Comparison of ENCODE assay signal across 1 cellular context in the genomic region with DNA sequence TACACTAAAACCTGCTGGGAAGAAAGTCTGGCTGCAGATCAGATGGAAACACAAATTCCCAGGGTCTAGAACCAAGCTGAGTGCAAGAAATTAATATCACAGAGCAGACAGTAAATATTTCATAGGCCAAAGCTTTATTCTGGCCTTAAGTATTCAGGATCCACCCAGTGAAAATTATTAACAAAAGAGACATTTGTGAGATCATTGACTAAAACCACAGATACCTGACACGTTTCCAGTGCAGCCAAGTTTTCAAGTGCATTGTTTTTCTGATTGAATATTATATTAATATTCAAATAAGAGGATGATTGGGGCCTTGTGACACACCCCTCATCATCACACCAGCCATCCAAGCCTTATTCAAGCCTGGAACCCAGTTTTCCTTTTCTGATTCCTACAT.
TF ChIP-seq lines count a peak whose summit lies in the region.

No MANE protein-coding gene starts in this region.

TF ChIP-seq in SK-N-SH, 30 proteins besides CTCF, POLR2A, EP300 and RAD21 (continued from another document):
- TF ChIP-seq, protein P1, sequence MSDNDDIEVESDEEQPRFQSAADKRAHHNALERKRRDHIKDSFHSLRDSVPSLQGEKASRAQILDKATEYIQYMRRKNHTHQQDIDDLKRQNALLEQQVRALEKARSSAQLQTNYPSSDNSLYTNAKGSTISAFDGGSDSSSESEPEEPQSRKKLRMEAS (IDR thresholded peaks at IDR 0.05; ENCODE audit: low read depth), result no peak
